Comparison of ENCODE assay signal across 11 cellular contexts in genomic region chr3:186889698-186890097, GRCh38. TPM values are rescaled to one million over a fixed set of nuclear protein-coding genes. Genes with fewer than 3 reads are reported as not detected.
DNase-seq lines count a peak whose midpoint lies in the region; ATAC-seq, FAIRE-seq and TF ChIP-seq lines count a peak whose summit lies in the region.
"Not testable (repeated sequence)": the region's sequence is repeated elsewhere in the genome, so short reads cannot be mapped to it uniquely, and the experiment has no call there.
"Had no signal": no experiment of that assay in that cellular context is flagged by ENCODE, and none has a peak within 500 bp of the region (broad histone marks: within the 10 kb centered on the region; RNA-seq: fewer than 3 reads in every experiment).

No MANE protein-coding gene starts in this region.

- H4K20me1 ChIP-seq in K562 (replicated peaks; ENCODE audit: control insufficient read depth, insufficient read depth, low read length), result not testable (repeated sequence)

- not testable (repeated sequence) for TF ChIP-seq EP300 in K562 (IDR thresholded peaks at IDR 0.05; ENCODE audit: low read length)

- H3K27ac ChIP-seq in HEK293 (ENCODE audit: extremely low read depth, low read depth, low read length), result not testable (repeated sequence)
- H3K27ac ChIP-seq in K562 (ENCODE audit: extremely low read depth, low read depth, low read length), result peak overlapping the region; percentile 73; the same call in 1 of the 3 replicates

- H3K27me3 Mint-ChIP-seq in nephron progenitor cell (ENCODE audit: low read depth, poor library complexity), result not testable (repeated sequence)
- H3K27me3 Mint-ChIP-seq in stimulated activated naive B cell treated with anti-CD40 and anti-IgM and Interleukin-4, amounts not matched to agents 10 μg/mL and 1 μg/mL and 100 μg/mL, for 72 hours, result peaks cover 10 to 19% of the 10 kb centered on the region in 2 donors

- H3K36me3 Mint-ChIP-seq in nephron progenitor cell (ENCODE audit: low read depth); stimulated activated effector memory CD8-positive, alpha-beta T cell treated with anti-CD3 and anti-CD28 coated beads, Interleukin-12 subunit alpha, Interleukin-12 subunit beta, amount 100 ng/mL, for 72 hours; stimulated activated naive B cell treated with anti-CD40 and anti-IgM and Interleukin-4, amounts not matched to agents 10 μg/mL and 1 μg/mL and 100 μg/mL, for 72 hours: not testable (repeated sequence)

- in situ Hi-C loops in K562 (cut with MboI), result not testable (repeated sequence)

- CTCF ChIA-PET in HEK293 (lab: Yijun Ruan, JAX); K562 (lab: Yijun Ruan, JAX; ENCODE audit: low intra/inter-chr PET ratio): not testable (repeated sequence)

- not testable (repeated sequence) for FAIRE-seq in K562 (lab: Jason Lieb, UNC)

- H3K27ac Mint-ChIP-seq in nephron progenitor cell, result peak overlapping the region; percentile 65
- H3K27ac Mint-ChIP-seq in stimulated activated effector memory CD8-positive, alpha-beta T cell treated with anti-CD3 and anti-CD28 coated beads, Interleukin-12 subunit alpha, Interleukin-12 subunit beta, amount 100 ng/mL, for 72 hours, result peak overlapping the region; percentile 33
- H3K27ac Mint-ChIP-seq in stimulated activated naive B cell treated with anti-CD40 and anti-IgM and Interleukin-4, amounts not matched to agents 10 μg/mL and 1 μg/mL and 100 μg/mL, for 72 hours, result peak overlapping the region; percentile 43

- peak overlapping the region; percentile 62; the same call in 1 of the 2 replicates for H3K4me2 ChIP-seq in K562 (ENCODE audit: insufficient read depth, low read length)

- H3K9me3 ChIP-seq in HEK293 (ENCODE audit: control insufficient read depth, insufficient read depth, low read depth, low read length); K562 (replicated peaks; ENCODE audit: control insufficient read depth, insufficient read depth, low read depth, low read length): not testable (repeated sequence)

- not testable (repeated sequence) for H3K4me3 Mint-ChIP-seq in nephron progenitor cell; stimulated activated effector memory CD8-positive, alpha-beta T cell treated with anti-CD3 and anti-CD28 coated beads, Interleukin-12 subunit alpha, Interleukin-12 subunit beta, amount 100 ng/mL, for 72 hours; stimulated activated naive B cell treated with anti-CD40 and anti-IgM and Interleukin-4, amounts not matched to agents 10 μg/mL and 1 μg/mL and 100 μg/mL, for 72 hours

- H2AFZ ChIP-seq in K562 (ENCODE audit: low read depth, low read length), result peak overlapping the region; percentile 68; the same call in 1 of the 2 replicates

- H3K4me1 ChIP-seq in HEK293 (ENCODE audit: control insufficient read depth, insufficient read depth, low read length), result not testable (repeated sequence)
- peaks cover 0 to 30% of the 10 kb centered on the region in 2 experiments; a peak in 3 of 5 replicates for H3K4me1 ChIP-seq in K562 (replicated peaks in 1 of 2; ENCODE audit: control insufficient read depth in 2 of 2, insufficient read depth in 2 of 2, low read length in 2 of 2)

- 78% methylated on average over 3 of the region's 4 CpGs for whole genome bisulfite sequencing in K562 (ENCODE audit: insufficient coverage, low coverage, missing lambda C conversion rate)

- TF ChIP-seq POLR2A in K562 (conservative IDR thresholded peaks at IDR 0.05), result not testable (repeated sequence)

- not testable (repeated sequence) for H3K79me2 ChIP-seq in K562 (ENCODE audit: control insufficient read depth, insufficient read depth, low read length)

- H3K9me3 Mint-ChIP-seq in nephron progenitor cell, result peaks cover 12% of the 10 kb centered on the region
- H3K9me3 Mint-ChIP-seq in stimulated activated effector memory CD8-positive, alpha-beta T cell treated with anti-CD3 and anti-CD28 coated beads, Interleukin-12 subunit alpha, Interleukin-12 subunit beta, amount 100 ng/mL, for 72 hours; stimulated activated naive B cell treated with anti-CD40 and anti-IgM and Interleukin-4, amounts not matched to agents 10 μg/mL and 1 μg/mL and 100 μg/mL, for 72 hours: not testable (repeated sequence)

- not testable (repeated sequence) for H3K9ac ChIP-seq in K562 (ENCODE audit: insufficient read depth in 1 of 2, low read depth in 2 of 2, low read length in 2 of 2)

- POLR2A ChIA-PET in HEK293 (lab: Yijun Ruan, JAX), result not testable (repeated sequence)
- POLR2A ChIA-PET in K562 (lab: Yijun Ruan, JAX), result interaction anchor here (0.6 kb wide), 1 partner anchor 40 kb away, joined by 3 read pairs; no protein-coding TSS in a partner anchor

- not testable (repeated sequence) for DNase-seq in K562 (ENCODE audit: extremely low read depth in 1 of 4, low spot score in 3 of 4); nephron progenitor cell; stimulated activated effector memory CD8-positive, alpha-beta T cell treated with anti-CD3 and anti-CD28 coated beads, Interleukin-12 subunit alpha, Interleukin-12 subunit beta, amount 100 ng/mL, for 72 hours (ENCODE audit: low spot score in 2 of 2); stimulated activated naive B cell treated with anti-CD40 and anti-IgM and Interleukin-4, amounts not matched to agents 10 μg/mL and 1 μg/mL and 100 μg/mL, for 72 hours

- TF ChIP-seq RAD21 in K562 (CRISPR knock-in tag; conservative IDR thresholded peaks at IDR 0.05 in 1 of 2, IDR thresholded peaks at IDR 0.05 in 1 of 2), result not testable (repeated sequence)

- not testable (repeated sequence) for ATAC-seq in K562; stimulated activated effector memory CD8-positive, alpha-beta T cell treated with anti-CD3 and anti-CD28 coated beads, Interleukin-12 subunit alpha, Interleukin-12 subunit beta, amount 100 ng/mL, for 72 hours; stimulated activated naive B cell treated with anti-CD40 and anti-IgM and Interleukin-4, amounts not matched to agents 10 μg/mL and 1 μg/mL and 100 μg/mL, for 72 hours (replicated peaks)

- not testable (repeated sequence) for BruUV-seq in K562 (replicated peaks; lab: Mats Ljungman, UMichigan)

- not testable (repeated sequence) for H3K4me3 ChIP-seq in HEK293 (ENCODE audit: low read depth, low read length); K562

- TF ChIP-seq CTCF in HEK293 (tag by site-specific recombination; IDR thresholded peaks at IDR 0.05); K562 (IDR thresholded peaks at IDR 0.05 in 2 of 3, conservative IDR thresholded peaks at IDR 0.05 in 1 of 3; ENCODE audit: insufficient read depth in 2 of 3, low read depth in 1 of 3, low read length in 3 of 3); nephron progenitor cell (IDR thresholded peaks at IDR 0.05): not testable (repeated sequence)

- H3K9me1 ChIP-seq in K562 (ENCODE audit: control insufficient read depth, insufficient read depth, low read length), result not testable (repeated sequence)

- not testable (repeated sequence) for H3K27me3 ChIP-seq in K562 (ENCODE audit: control insufficient read depth in 2 of 2, insufficient read depth in 2 of 2, low read length in 2 of 2)

- intact Hi-C loops in K562 (cut with micrococcal nuclease), result not testable (repeated sequence)

- peaks cover 62% of the 10 kb centered on the region for H3K4me1 Mint-ChIP-seq in nephron progenitor cell
- peaks cover 23% of the 10 kb centered on the region for H3K4me1 Mint-ChIP-seq in stimulated activated effector memory CD8-positive, alpha-beta T cell treated with anti-CD3 and anti-CD28 coated beads, Interleukin-12 subunit alpha, Interleukin-12 subunit beta, amount 100 ng/mL, for 72 hours
- H3K4me1 Mint-ChIP-seq in stimulated activated naive B cell treated with anti-CD40 and anti-IgM and Interleukin-4, amounts not matched to agents 10 μg/mL and 1 μg/mL and 100 μg/mL, for 72 hours, result peaks cover 11 to 24% of the 10 kb centered on the region in 2 donors

- H3K36me3 ChIP-seq in HEK293 (ENCODE audit: control insufficient read depth in 2 of 2, insufficient read depth in 1 of 2, low read length in 2 of 2); K562 (ENCODE audit: control insufficient read depth, insufficient read depth, low read length): not testable (repeated sequence)

RNA-seq across cellular contexts. Expression of gene ST6GAL1, which starts 40.6 kb away (rescaled TPM):
- total RNA-seq in K562 (2011; cell fraction: chromatin; rRNA removed; ENCODE audit: low replicate concordance), result 401 and 438 TPM in 2 replicates
- 288 and 318 TPM in 2 replicates for total RNA-seq in K562 (2011; cell fraction: nucleolus; rRNA removed)
- total RNA-seq in K562 (2011; cell fraction: nucleoplasm; rRNA removed), result 391 and 510 TPM in 2 replicates
- total RNA-seq in K562 (2014; rRNA removed) (57.1 and 57.4 TPM in 2 replicates), K562 (2014; rRNA removed; fragmentation: Illumina TruSeq; extraction: Trizol) (71.0 and 79.0 TPM in 2 replicates), K562 (2015; rRNA removed; fragmentation: Illumina TruSeq; extraction: Trizol) (39.3 and 42.3 TPM in 2 replicates), K562 (2021) (114 and 135 TPM in 2 replicates)
- polyA plus RNA-seq in K562 (2011; rRNA removed) (93.3 and 144 TPM in 2 replicates), K562 (2014; fragmentation: Illumina TruSeq; extraction: Trizol) (108 and 145 TPM in 2 replicates), K562 (2014; fragmentation: Nextera tagmentation; extraction: Ambion mirVana) (10 to 100 TPM; 31.9 to 43.0 TPM), K562 (2014; rRNA removed) (74.1 and 80.6 TPM in 2 replicates)
- 75.4 and 100 TPM in 2 replicates for polyA plus RNA-seq in K562 (2011; cell fraction: cytosol; rRNA removed)
- 62.0 and 106 TPM in 2 replicates for polyA plus RNA-seq in K562 (2011; cell fraction: nucleus; rRNA removed)
- polyA plus RNA-seq in K562 (2012), result 65.3 and 96.3 TPM in 2 replicates
- 163 and 272 TPM in 2 replicates for polyA minus RNA-seq in K562 (2011; rRNA and poly(A)+ RNA removed)
- polyA minus RNA-seq in K562 (2011; cell fraction: cytosol; rRNA and poly(A)+ RNA removed), result 58.4 and 107 TPM in 2 replicates
- polyA minus RNA-seq in K562 (2011; cell fraction: nucleus; rRNA and poly(A)+ RNA removed), result 86.4 and 113 TPM in 2 replicates

RNA-seq across cellular contexts. Expression of gene ADIPOQ, which starts 47.2 kb away (rescaled TPM):
- total RNA-seq in K562 (2011; cell fraction: chromatin; rRNA removed; ENCODE audit: low replicate concordance), result not detected in 2 replicates
- total RNA-seq in K562 (2011; cell fraction: nucleolus; rRNA removed), result 0.13 TPM in 1 of 2 replicates, not detected in the other
- not detected in 2 replicates for total RNA-seq in K562 (2011; cell fraction: nucleoplasm; rRNA removed)
- not detected in 2 replicates for total RNA-seq in K562 (2014; rRNA removed)
- total RNA-seq in K562 (2014; rRNA removed; fragmentation: Illumina TruSeq; extraction: Trizol), result not detected in 2 replicates
- total RNA-seq in K562 (2015; rRNA removed; fragmentation: Illumina TruSeq; extraction: Trizol), result not detected in 2 replicates
- 0.04 TPM in 1 of 2 replicates, not detected in the other for total RNA-seq in K562 (2021)
- polyA plus RNA-seq in K562 (2011; rRNA removed), result 0.01 and 0.03 TPM in 2 replicates
- polyA plus RNA-seq in K562 (2011; cell fraction: cytosol; rRNA removed), result 0.01 TPM in 1 of 2 replicates, not detected in the other
- polyA plus RNA-seq in K562 (2011; cell fraction: nucleus; rRNA removed), result not detected in 2 replicates
- 0.01 TPM in 1 of 2 replicates, not detected in the other for polyA plus RNA-seq in K562 (2012)
- 0.04 TPM in 2 replicates for polyA plus RNA-seq in K562 (2014; fragmentation: Illumina TruSeq; extraction: Trizol)
- under 1 TPM; 0.01 to 0.03 TPM for polyA plus RNA-seq in K562 (2014; fragmentation: Nextera tagmentation; extraction: Ambion mirVana)
- 0.03 TPM in 1 of 2 replicates, not detected in the other for polyA plus RNA-seq in K562 (2014; rRNA removed)
- not detected in 2 replicates for polyA minus RNA-seq in K562 (2011; rRNA and poly(A)+ RNA removed)
- not detected in 2 replicates for polyA minus RNA-seq in K562 (2011; cell fraction: cytosol; rRNA and poly(A)+ RNA removed)
- polyA minus RNA-seq in K562 (2011; cell fraction: nucleus; rRNA and poly(A)+ RNA removed), result not detected in 2 replicates
- total RNA-seq: A673; Caco-2; Calu3; CD4-positive, alpha-beta T cell; CD8-positive, alpha-beta T cell had no signal
- polyA plus RNA-seq: AG04450 had no signal
